ENCODE assay signal across 33 cellular contexts in genomic region chr13:24128112-24128511, GRCh38.
"Had no signal": no experiment of that assay in that cellular context is flagged by ENCODE, and none has a peak within 500 bp of the region (broad histone marks: within the 10 kb centered on the region; RNA-seq: fewer than 3 reads in every experiment).

No MANE protein-coding gene starts in this region.

- H3K27ac ChIP-seq: brain microvascular endothelial cell, cardiac muscle cell, SJCRH30, SK-N-MC, WERI-Rb-1 had no signal

- H3K27me3 ChIP-seq: brain microvascular endothelial cell, cardiac muscle cell, SJCRH30 had no signal

- DNase-seq: activated CD4-positive, alpha-beta memory T cell treated with anti-CD3 and anti-CD28 coated beads, Interleukin-2, amount 10 ng/mL, durations not matched to agents 7 days and 5 days; activated CD4-positive, alpha-beta T cell treated with anti-CD3 and anti-CD28 coated beads for 1 hour; activated CD4-positive, alpha-beta T cell treated with anti-CD3 and anti-CD28 coated beads for 48 hours; activated CD4-positive, CD25-positive, alpha-beta regulatory T cell; activated CD8-positive, alpha-beta memory T cell treated with anti-CD3 and anti-CD28 coated beads for 24 hours; activated CD8-positive, alpha-beta memory T cell treated with anti-CD3 and anti-CD28 coated beads, Interleukin-2, amount 10 ng/mL, durations not matched to agents 7 days and 5 days; activated CD8-positive, alpha-beta memory T cell treated with anti-CD3 and anti-CD28 coated beads, Interleukin-2, amount 50 U/mL, for 48 hours; activated effector memory CD4-positive, alpha-beta T cell treated with anti-CD3 and anti-CD28 coated beads, Interleukin-2, amount 50 U/mL, for 16 hours; activated naive CD4-positive, alpha-beta T cell; activated naive CD4-positive, alpha-beta T cell treated with anti-CD3 and anti-CD28 coated beads, Interleukin-2, amount 50 U/mL, for 16 hours; activated naive CD8-positive, alpha-beta T cell treated with anti-CD3 and anti-CD28 coated beads for 36 hours; activated T-cell treated with anti-CD3 and anti-CD28 coated beads, Interleukin-2, amount 50 U/mL, for 48 hours; amniotic stem cell; aorta; brain microvascular endothelial cell; Kasumi-1; MM.1S; NCI-H1092; NCI-H1436 treated with DMSO at 0.1 percent for 48 hours; NCI-H1694 treated with DMSO at 0.1 percent for 48 hours; NCI-H2029 treated with DMSO at 0.1 percent for 48 hours; NCI-H2107; NCI-H2171; NCI-H510A; NCI-H526; NK-92 treated with Interleukin-12 subunit alpha and Interleukin-12 subunit beta, amount 100 ng/mL, for 24 hours; SHP77; SJCRH30; T1000 had no signal

- H3K36me3 ChIP-seq: brain microvascular endothelial cell, cardiac muscle cell, SJCRH30, WERI-Rb-1 had no signal

- H3K4me3 ChIP-seq: cardiac muscle cell, SJCRH30, SK-N-MC had no signal

- ATAC-seq: Panc1 had no signal
